In the genomic region with DNA sequence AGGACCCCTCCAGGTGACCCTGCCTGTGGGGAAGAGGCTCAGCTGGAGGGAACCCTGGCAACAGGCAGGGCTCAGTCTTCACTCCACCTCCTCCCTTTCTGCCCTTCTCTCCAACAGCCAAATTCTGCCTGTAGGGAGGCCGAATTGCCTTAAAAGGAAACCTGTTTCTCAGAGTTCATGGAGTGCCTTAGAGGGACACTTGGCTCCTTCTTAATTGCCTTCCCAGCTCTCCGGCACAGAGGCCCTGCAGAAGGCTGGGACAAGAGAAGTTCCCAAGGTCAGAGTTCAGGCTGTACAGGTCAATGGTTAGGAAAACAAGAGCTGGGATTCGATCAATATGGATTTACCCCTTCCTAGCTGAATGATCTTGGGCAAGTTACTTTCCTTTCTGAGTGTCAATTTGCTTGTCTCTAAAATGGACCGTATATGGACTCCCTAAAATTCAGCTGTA, we compare ENCODE assay signal across 10 cellular contexts. TPM values are rescaled to one million over a fixed set of nuclear protein-coding genes. Genes with fewer than 3 reads are reported as not detected.
DNase-seq lines count a peak whose midpoint lies in the region; ATAC-seq and TF ChIP-seq lines count a peak whose summit lies in the region.
"Had no signal": no experiment of that assay in that cellular context is flagged by ENCODE, and none has a peak within 500 bp of the region (broad histone marks: within the 10 kb centered on the region; RNA-seq: fewer than 3 reads in every experiment).

No MANE protein-coding gene starts in this region.

- no peaks in the 10 kb centered on the region for H3K27me3 Mint-ChIP-seq in Caco-2 (ENCODE audit: insufficient read depth, unreplicated experiment)
- H3K27me3 Mint-ChIP-seq in MCF 10A (ENCODE audit: insufficient read depth, unreplicated experiment), result no peaks in the 10 kb centered on the region
- no peaks in the 10 kb centered on the region for H3K27me3 Mint-ChIP-seq in activated CD4-positive, alpha-beta T cell treated with anti-CD3 and anti-CD28 coated beads, Interleukin-2, amount 10 ng/mL, durations not matched to agents 24 days and 14 days

- peaks cover 55% of the 10 kb centered on the region for H3K4me1 ChIP-seq in Caco-2
- H3K4me1 ChIP-seq in iPS-18a (ENCODE audit: control insufficient read depth, low read depth, low read length), result peaks cover 28% of the 10 kb centered on the region

- peaks cover 33% of the 10 kb centered on the region for H3K4me1 Mint-ChIP-seq in Caco-2 (ENCODE audit: low read depth, unreplicated experiment)
- peaks cover 69% of the 10 kb centered on the region for H3K4me1 Mint-ChIP-seq in MCF 10A (ENCODE audit: insufficient read depth, unreplicated experiment)
- H3K4me1 Mint-ChIP-seq in activated CD4-positive, alpha-beta T cell treated with anti-CD3 and anti-CD28 coated beads, Interleukin-2, amount 10 ng/mL, durations not matched to agents 24 days and 14 days, result peaks cover 15% of the 10 kb centered on the region

- POLR2A ChIA-PET in Caco-2 (lab: Charles Lee), result interaction anchor here (0.5 kb wide), 1 partner anchor 15 kb away, joined by 3 read pairs; no protein-coding TSS in a partner anchor
- POLR2A ChIA-PET in MCF 10A (lab: Yijun Ruan, JAX), result interaction anchor here (1.2 to 11.9 kb wide), 5 partner anchors 9 to 65 kb away, joined by 4 to 257 read pairs (median 6); a partner anchor contains a TSS

- no peak for ATAC-seq in GM19328 (IDR thresholded peaks at IDR 0.05; ENCODE audit: unreplicated experiment)
- ATAC-seq in HG02938 (IDR thresholded peaks at IDR 0.05; ENCODE audit: unreplicated experiment), result no peak

- H3K27ac Mint-ChIP-seq in Caco-2 (ENCODE audit: unreplicated experiment) (peak overlapping the region; percentile 28), MCF 10A (ENCODE audit: low read depth, unreplicated experiment) (peak overlapping the region; percentile 84)
- no peak overlapping the region for H3K27ac Mint-ChIP-seq in activated CD4-positive, alpha-beta T cell treated with anti-CD3 and anti-CD28 coated beads, Interleukin-2, amount 10 ng/mL, durations not matched to agents 24 days and 14 days

- H3K9me3 Mint-ChIP-seq in Caco-2 (ENCODE audit: unreplicated experiment), result no peaks in the 10 kb centered on the region
- H3K9me3 Mint-ChIP-seq in MCF 10A (ENCODE audit: unreplicated experiment), result no peaks in the 10 kb centered on the region
- H3K9me3 Mint-ChIP-seq in activated CD4-positive, alpha-beta T cell treated with anti-CD3 and anti-CD28 coated beads, Interleukin-2, amount 10 ng/mL, durations not matched to agents 24 days and 14 days, result no peaks in the 10 kb centered on the region

- BruUV-seq in Caco-2 (replicated peaks; lab: Mats Ljungman, UMichigan) (no TSS peak), MCF 10A (replicated peaks; lab: Mats Ljungman, UMichigan) (no TSS peak)

- no peak overlapping the region for H3K4me3 Mint-ChIP-seq in Caco-2 (ENCODE audit: unreplicated experiment)
- H3K4me3 Mint-ChIP-seq in MCF 10A (ENCODE audit: unreplicated experiment), result no peak overlapping the region
- no peak overlapping the region for H3K4me3 Mint-ChIP-seq in activated CD4-positive, alpha-beta T cell treated with anti-CD3 and anti-CD28 coated beads, Interleukin-2, amount 10 ng/mL, durations not matched to agents 24 days and 14 days

- peak overlapping the region; percentile 33 for H3K27ac ChIP-seq in iPS-18a (ENCODE audit: low read length)
- H3K27ac ChIP-seq: BLaER1 had no signal

- peaks cover 23% of the 10 kb centered on the region for H3K36me3 Mint-ChIP-seq in Caco-2 (ENCODE audit: insufficient read depth, unreplicated experiment)
- H3K36me3 Mint-ChIP-seq in MCF 10A (ENCODE audit: insufficient read depth, unreplicated experiment), result peaks cover 32% of the 10 kb centered on the region
- H3K36me3 Mint-ChIP-seq in activated CD4-positive, alpha-beta T cell treated with anti-CD3 and anti-CD28 coated beads, Interleukin-2, amount 10 ng/mL, durations not matched to agents 24 days and 14 days (ENCODE audit: low read depth), result peaks cover 12% of the 10 kb centered on the region

- H3K4me3 ChIP-seq in Caco-2 (ENCODE audit: low read depth, low read length), result no peak overlapping the region
- no peak overlapping the region for H3K4me3 ChIP-seq in iPS-18a (ENCODE audit: low read length)
- H3K4me3 ChIP-seq: BLaER1 had no signal

- peak overlapping the region; percentile 20 for H3K9ac ChIP-seq in iPS-18a (ENCODE audit: low read length)
- H3K9ac ChIP-seq: BLaER1 had no signal

- TF ChIP-seq CTCF in Caco-2 (IDR thresholded peaks at IDR 0.05; ENCODE audit: insufficient read depth in 1 of 2, low read depth in 1 of 2, low read length in 1 of 2, severe bottlenecking in 1 of 2, unreplicated experiment in 1 of 2) (no peak), MCF 10A (IDR thresholded peaks at IDR 0.05; ENCODE audit: unreplicated experiment) (no peak)

- intact Hi-C loops in Caco-2 (cut with micrococcal nuclease; ENCODE audit: unreplicated experiment), result no loop called here
- intact Hi-C loops in MCF 10A (cut with micrococcal nuclease), result no loop called here
- intact Hi-C loops in activated CD4-positive, alpha-beta T cell treated with anti-CD3 and anti-CD28 coated beads, Interleukin-2, amount 10 ng/mL, durations not matched to agents 24 days and 14 days (cut with micrococcal nuclease), result no loop called here

- H3K9me3 ChIP-seq in Caco-2 (no peaks in the 10 kb centered on the region), iPS-18a (ENCODE audit: control insufficient read depth, low read depth, low read length) (no peaks in the 10 kb centered on the region)
- H3K9me3 ChIP-seq: BLaER1 had no signal

- H3K36me3 ChIP-seq in Caco-2 (ENCODE audit: control insufficient read depth, insufficient read depth, low read length), result no peaks in the 10 kb centered on the region
- H3K36me3 ChIP-seq in iPS-18a (ENCODE audit: control insufficient read depth, low read depth, low read length), result no peaks in the 10 kb centered on the region

- DNase-seq in Caco-2 (no peak), MCF 10A (ENCODE audit: unreplicated experiment) (no peak), putamen (ENCODE audit: low spot score) (peak; percentile 66), DMS153 (lab: John Stamatoyannopoulos, UW) (no peak)
- DNase-seq in activated CD4-positive, alpha-beta T cell treated with anti-CD3 and anti-CD28 coated beads, Interleukin-2, amount 10 ng/mL, durations not matched to agents 24 days and 14 days, result no peak
- DNase-seq: NCI-H2081 had no signal

- H3K27me3 ChIP-seq in Caco-2 (replicated peaks; ENCODE audit: control insufficient read depth, insufficient read depth, low read length) (no peaks in the 10 kb centered on the region), iPS-18a (ENCODE audit: control insufficient read depth, insufficient read depth, low read length) (no peaks in the 10 kb centered on the region)
- H3K27me3 ChIP-seq: BLaER1 had no signal

- CTCF ChIA-PET in Caco-2 (lab: Charles Lee), result interaction anchor here (0.9 to 6.2 kb wide), 4 partner anchors 12 to 64 kb away, joined by 3 to 46 read pairs (median 14); no protein-coding TSS in a partner anchor
- CTCF ChIA-PET in MCF 10A (lab: Yijun Ruan, JAX), result interaction anchor here (0.6 to 70.3 kb wide), 9 partner anchors 4 to 1248 kb away, joined by 3 to 3816 read pairs (median 4); a partner anchor contains a TSS

RNA-seq across cellular contexts. Expression of a gene that starts 6.2 kb away (rescaled TPM):
- total RNA-seq in Caco-2 (2022), result 60.0 and 60.8 TPM in 2 replicates
- total RNA-seq in MCF 10A (2022), result 263 and 358 TPM in 2 replicates
- 59.0 and 60.6 TPM in 2 replicates for total RNA-seq in activated CD4-positive, alpha-beta T cell treated with anti-CD3 and anti-CD28 coated beads, Interleukin-2, amount 10 ng/mL, durations not matched to agents 24 days and 14 days

RNA-seq across cellular contexts. Expression of a gene that starts 31.7 kb away (rescaled TPM):
- 6.5 and 10.5 TPM in 2 replicates for total RNA-seq in Caco-2 (2022)
- total RNA-seq in MCF 10A (2022), result 169 and 204 TPM in 2 replicates
- total RNA-seq in activated CD4-positive, alpha-beta T cell treated with anti-CD3 and anti-CD28 coated beads, Interleukin-2, amount 10 ng/mL, durations not matched to agents 24 days and 14 days, result 11.7 and 12.0 TPM in 2 replicates

RNA-seq across cellular contexts. Expression of a gene that starts 38.2 kb away (rescaled TPM):
- total RNA-seq in Caco-2 (2022) (2.0 and 4.6 TPM in 2 replicates), MCF 10A (2022) (31.4 and 34.9 TPM in 2 replicates)
- 0.40 and 1.1 TPM in 2 replicates for total RNA-seq in activated CD4-positive, alpha-beta T cell treated with anti-CD3 and anti-CD28 coated beads, Interleukin-2, amount 10 ng/mL, durations not matched to agents 24 days and 14 days

Comparison
In these comparisons a context has a peak if more than half of its experiments do, and no peak if none do; other contexts are left out.
1. RNA of a gene that starts 31.7 kb away (total RNA-seq): 169 to 204 TPM in MCF 10A; 11.7 to 12.0 TPM in activated CD4-positive, alpha-beta T cell treated with anti-CD3 and anti-CD28 coated beads, Interleukin-2, amount 10 ng/mL, durations not matched to agents 24 days and 14 days and 6.5 to 10.5 TPM in Caco-2; every median in the first group is over 10 times any median in the second.